8 cellular contexts compared by ENCODE assay signal in the genomic region with DNA sequence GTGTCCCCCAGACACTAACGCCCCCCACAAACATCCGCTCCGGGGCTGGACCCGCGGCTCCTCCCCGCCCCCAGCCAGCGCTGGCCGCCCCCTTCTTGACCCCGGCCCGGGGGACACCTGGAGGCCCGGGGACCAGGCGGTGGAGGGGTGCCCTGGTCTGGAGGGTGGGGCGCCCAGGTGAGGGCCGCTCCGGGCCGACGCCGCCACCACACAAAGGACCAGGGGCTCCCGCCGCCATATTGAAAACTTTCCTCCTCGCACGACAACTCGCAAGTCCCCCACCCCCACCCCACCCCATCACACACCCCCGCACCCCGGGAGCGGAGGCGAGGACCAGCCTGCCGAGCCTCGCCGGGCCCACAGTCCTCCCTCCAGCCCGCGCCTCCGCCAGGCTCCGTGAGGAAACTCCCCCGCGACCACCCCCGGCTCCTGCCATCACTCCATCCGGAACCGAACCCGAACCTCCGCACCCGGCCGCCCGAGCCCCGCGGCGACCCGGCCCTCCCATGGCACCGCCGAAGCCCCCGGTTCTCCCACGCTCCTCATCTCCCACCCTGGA. TPM values are rescaled to one million over a fixed set of nuclear protein-coding genes. Genes with fewer than 3 reads are reported as not detected.
DNase-seq lines count a peak whose midpoint lies in the region; ATAC-seq and TF ChIP-seq lines count a peak whose summit lies in the region.

No MANE protein-coding gene starts in this region.

- H3F3A ChIP-seq in PC-9 (ENCODE audit: insufficient read depth, low read depth) = peaks cover 33% of the 10 kb centered on the region

- peak overlapping the region; percentile 77 for H3K27ac Mint-ChIP-seq in activated naive CD4-positive, alpha-beta T cell treated with anti-CD3 and anti-CD28 coated beads, Interleukin-2, amount 10 ng/mL, durations not matched to agents 7 days and 5 days

- H3K27me3 Mint-ChIP-seq in activated naive CD4-positive, alpha-beta T cell treated with anti-CD3 and anti-CD28 coated beads, Interleukin-2, amount 10 ng/mL, durations not matched to agents 7 days and 5 days = peaks cover 24% of the 10 kb centered on the region

- H3K9me3 ChIP-seq in PC-9 (ENCODE audit: insufficient read depth, low read depth) = no peaks in the 10 kb centered on the region
- H3K9me3 ChIP-seq in trophoblast cell (ENCODE audit: insufficient read depth, low read depth, low read length) = peaks cover 2% of the 10 kb centered on the region

- in situ Hi-C loops in GM13977 (cut with MboI; ENCODE audit: low pct_unique_long_range_greater_than_20kb, low sequenced_read_pairs, unreplicated experiment) = no loop called here

- H3K14ac ChIP-seq in trophoblast cell (ENCODE audit: low read length) = peak overlapping the region; percentile 97

- H3K4me1 ChIP-seq in PC-9 (replicated peaks; ENCODE audit: insufficient read depth) = peaks cover 62% of the 10 kb centered on the region
- H3K4me1 ChIP-seq in trophoblast cell (ENCODE audit: control insufficient read depth in 1 of 2, insufficient read depth in 2 of 2, low read length in 2 of 2) = peaks cover 14 to 23% of the 10 kb centered on the region in 2 experiments

- H3K27ac ChIP-seq in PC-9 (peak overlapping the region; percentile 78), trophoblast cell (ENCODE audit: low read depth, low read length) (peak overlapping the region; percentile 81)

- peaks cover 70% of the 10 kb centered on the region for H3K79me2 ChIP-seq in PC-9 (ENCODE audit: low read depth)
- H3K79me2 ChIP-seq in trophoblast cell (ENCODE audit: control insufficient read depth, insufficient read depth, low read length, poor library complexity) = peaks cover 35% of the 10 kb centered on the region

- CTCF ChIA-PET in PC-9 (lab: Charles Lee) = no interaction called here
- CTCF ChIA-PET in activated naive CD4-positive, alpha-beta T cell treated with anti-CD3 and anti-CD28 coated beads, Interleukin-2, amount 10 ng/mL, durations not matched to agents 7 days and 5 days (lab: Charles Lee) = no interaction called here

- peak; percentile 83 for DNase-seq in GM13977 (ENCODE audit: low spot score)
- DNase-seq in PC-9 = peak in 1 of 2 experiments; percentile 29
- DNase-seq in activated naive CD4-positive, alpha-beta T cell treated with anti-CD3 and anti-CD28 coated beads, Interleukin-2, amount 10 ng/mL, durations not matched to agents 7 days and 5 days = peak; percentile 55
- peak; percentile 44 for DNase-seq in Right ventricle myocardium superior
- DNase-seq in trophoblast cell = no peak
- no peak for DNase-seq in foreskin melanocyte
- DNase-seq in NK-92 treated with Interleukin-12 subunit alpha and Interleukin-12 subunit beta, amount 100 ng/mL, for 24 hours (lab: John Stamatoyannopoulos, UW) = no peak

- H3K9ac ChIP-seq in trophoblast cell (ENCODE audit: low read length) = peak overlapping the region; percentile 99

- H2AFZ ChIP-seq in PC-9 (peak overlapping the region; percentile 88), trophoblast cell (ENCODE audit: insufficient read depth, low read length, poor library complexity) (peak overlapping the region; percentile 52)

- peak overlapping the region; percentile 96 for H2BK5ac ChIP-seq in trophoblast cell (ENCODE audit: low read depth, low read length, poor library complexity)

- peak; percentile 7 for ATAC-seq in Right ventricle myocardium superior (ENCODE audit: poor library complexity)
- no peak for ATAC-seq in HG02973 (IDR thresholded peaks at IDR 0.05; ENCODE audit: unreplicated experiment)

- intact Hi-C loops in PC-9 (cut with micrococcal nuclease; ENCODE audit: unreplicated experiment) = loop anchor here (5.0 kb wide), 1 partner anchor 160 kb away; a partner anchor contains a TSS
- intact Hi-C loops in Right ventricle myocardium superior (cut with DNase I) = no loop called here

- H2BK120ac ChIP-seq in trophoblast cell (ENCODE audit: insufficient read depth, low read length, poor library complexity) = peak overlapping the region; percentile 98

- H4K20me1 ChIP-seq in PC-9 (ENCODE audit: insufficient read depth) = peaks cover 28% of the 10 kb centered on the region

- H3K27me3 ChIP-seq in PC-9 (ENCODE audit: insufficient read depth, low read depth) = no peaks in the 10 kb centered on the region
- no peaks in the 10 kb centered on the region for H3K27me3 ChIP-seq in trophoblast cell (ENCODE audit: insufficient read depth, low read length)

- H3K9me3 Mint-ChIP-seq in activated naive CD4-positive, alpha-beta T cell treated with anti-CD3 and anti-CD28 coated beads, Interleukin-2, amount 10 ng/mL, durations not matched to agents 7 days and 5 days = no peaks in the 10 kb centered on the region

- peaks cover 68% of the 10 kb centered on the region for H3K4me1 Mint-ChIP-seq in activated naive CD4-positive, alpha-beta T cell treated with anti-CD3 and anti-CD28 coated beads, Interleukin-2, amount 10 ng/mL, durations not matched to agents 7 days and 5 days

- H3K36me3 Mint-ChIP-seq in activated naive CD4-positive, alpha-beta T cell treated with anti-CD3 and anti-CD28 coated beads, Interleukin-2, amount 10 ng/mL, durations not matched to agents 7 days and 5 days = peaks cover 2% of the 10 kb centered on the region

- peak overlapping the region; percentile 98 for H4K12ac ChIP-seq in trophoblast cell (ENCODE audit: low read depth, low read length)

- no peak overlapping the region for H3K23ac ChIP-seq in trophoblast cell (ENCODE audit: low read length)

- no TSS peak for BruUV-seq in PC-9 (replicated peaks; lab: Mats Ljungman, UMichigan)

- no peaks in the 10 kb centered on the region for H3K9me2 ChIP-seq in PC-9 (ENCODE audit: insufficient read depth)

- peak overlapping the region; percentile 72 for H3K4me3 Mint-ChIP-seq in activated naive CD4-positive, alpha-beta T cell treated with anti-CD3 and anti-CD28 coated beads, Interleukin-2, amount 10 ng/mL, durations not matched to agents 7 days and 5 days

- no CpG with 5 or more reads among the region's 52 CpGs for WGBS in trophoblast cell (ENCODE audit: extremely low coverage, insufficient coverage, insufficient read length)

- peak overlapping the region; percentile 94 for H3K18ac ChIP-seq in trophoblast cell (ENCODE audit: low read length)

- POLR2A ChIA-PET in PC-9 (lab: Charles Lee; ENCODE audit: unreplicated experiment) = interaction anchor here (0.5 to 0.7 kb wide), 3 partner anchors 15 to 139 kb away, joined by 3 to 11 read pairs (median 10); no protein-coding TSS in a partner anchor

- peak overlapping the region; percentile 91 for H2AK5ac ChIP-seq in trophoblast cell (ENCODE audit: low read length)

- H2BK12ac ChIP-seq in trophoblast cell (ENCODE audit: low read length) = no peak overlapping the region

- peak overlapping the region; percentile 91 for H4K8ac ChIP-seq in trophoblast cell (ENCODE audit: low read depth, low read length)

- peak overlapping the region; percentile 99 for H4K91ac ChIP-seq in trophoblast cell (ENCODE audit: low read depth, low read length)

- H3K79me1 ChIP-seq in trophoblast cell (ENCODE audit: low read length) = peaks cover 34% of the 10 kb centered on the region

- H3K4ac ChIP-seq in trophoblast cell (ENCODE audit: low read depth, low read length) = peak overlapping the region; percentile 100

- TF ChIP-seq CTCF in GM13977 (IDR thresholded peaks at IDR 0.05; ENCODE audit: extremely low read depth, insufficient read depth, missing control alignments) (no peak), PC-9 (conservative IDR thresholded peaks at IDR 0.05) (no peak)

- peak overlapping the region; percentile 95 for H3K4me3 ChIP-seq in PC-9
- H3K4me3 ChIP-seq in trophoblast cell (ENCODE audit: low read depth, low read length) = peak overlapping the region; percentile 97

- H3K36me3 ChIP-seq in PC-9 (ENCODE audit: low read depth) = no peaks in the 10 kb centered on the region
- H3K36me3 ChIP-seq in trophoblast cell (ENCODE audit: control insufficient read depth in 1 of 2, insufficient read depth in 2 of 2, low read length in 2 of 2) = no peaks in the 10 kb centered on the region

- H3K4me2 ChIP-seq in PC-9 = peak overlapping the region; percentile 91
- H3K4me2 ChIP-seq in trophoblast cell (ENCODE audit: low read length) = peak overlapping the region; percentile 85

RNA-seq across cellular contexts. Expression of a gene that starts 0.8 kb away (rescaled TPM):
- 99.8 and 110 TPM in 2 replicates for total RNA-seq in PC-9 (2021)
- 11.9 TPM for total RNA-seq in Right ventricle myocardium superior
- polyA plus RNA-seq in trophoblast cell (2013) = 64.2 and 64.5 TPM in 2 replicates

RNA-seq across cellular contexts. Expression of a gene that starts 3.3 kb away (rescaled TPM):
- 1.7 and 3.6 TPM in 2 replicates for total RNA-seq in PC-9 (2021)
- 1.0 TPM for total RNA-seq in Right ventricle myocardium superior
- 14.6 and 15.7 TPM in 2 replicates for polyA plus RNA-seq in trophoblast cell (2013)

Comparison
In these comparisons a context has a peak if more than half of its experiments do, and no peak if none do; other contexts are left out.
1. DNase-seq: peak in GM13977 (single experiment), activated naive CD4-positive, alpha-beta T cell treated with anti-CD3 and anti-CD28 coated beads, Interleukin-2, amount 10 ng/mL, durations not matched to agents 7 days and 5 days (single experiment) and Right ventricle myocardium superior (single experiment); none in trophoblast cell (0 of 2), foreskin melanocyte (single experiment) and NK-92 treated with Interleukin-12 subunit alpha and Interleukin-12 subunit beta, amount 100 ng/mL, for 24 hours (single experiment).